Comparison of ENCODE assay signal across 15 cellular contexts in the genomic region with DNA sequence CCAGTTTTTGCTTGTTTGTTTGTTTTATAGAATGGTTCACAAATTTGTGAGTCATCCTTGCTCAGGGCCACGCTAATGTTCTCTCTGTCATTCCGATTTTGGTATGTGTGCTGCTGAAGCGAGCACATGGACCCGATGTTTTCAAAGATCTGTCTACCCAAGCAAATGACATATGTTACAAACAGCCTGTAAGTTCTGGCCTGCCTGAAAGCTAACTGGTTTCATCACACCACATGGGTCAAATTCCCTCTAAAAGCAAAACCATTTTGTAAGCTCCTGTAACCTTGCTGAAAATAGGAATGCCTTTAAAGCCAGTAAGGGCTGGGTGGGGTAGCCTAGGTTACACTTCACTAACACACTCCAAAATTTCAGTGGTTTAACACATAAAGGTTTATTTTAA. TPM values are rescaled to one million over a fixed set of nuclear protein-coding genes. Genes with fewer than 3 reads are reported as not detected.
"Had no signal": no experiment of that assay in that cellular context is flagged by ENCODE, and none has a peak within 500 bp of the region (broad histone marks: within the 10 kb centered on the region; RNA-seq: fewer than 3 reads in every experiment).

No MANE protein-coding gene starts in this region.

- DNase-seq: activated CD4-positive, alpha-beta T cell treated with anti-CD3 and anti-CD28 coated beads, Interleukin-2, amount 10 ng/mL, durations not matched to agents 7 days and 5 days; activated CD4-positive, CD25-positive, alpha-beta regulatory T cell; activated CD8-positive, alpha-beta memory T cell treated with anti-CD3 and anti-CD28 coated beads for 24 hours; activated naive CD8-positive, alpha-beta T cell treated with anti-CD3 and anti-CD28 coated beads for 36 hours; aorta; cerebellar nuclear complex; effector memory CD8-positive, alpha-beta T cell; kidney glomerular epithelial cell; nucleus accumbens; right cardiac atrium; stimulated activated naive CD8-positive, alpha-beta T cell treated with anti-CD3 and anti-CD28 coated beads, Interleukin-15, Interleukin-2, amounts not matched to agents 100 U/mL and 50 U/mL, for 24 hours had no signal

- H3K4me1 ChIP-seq: prostate gland had no signal

- H3K36me3 ChIP-seq: prostate gland had no signal

- H3K9me3 ChIP-seq: prostate gland had no signal

- ATAC-seq: effector memory CD8-positive, alpha-beta T cell; right cardiac atrium; stimulated activated naive CD8-positive, alpha-beta T cell treated with anti-CD3 and anti-CD28 coated beads, Interleukin-15, Interleukin-2, amounts not matched to agents 100 U/mL and 50 U/mL, for 24 hours had no signal

- H3K4me3 ChIP-seq: prostate gland had no signal

- H3K27ac ChIP-seq: epithelial cell of prostate, prostate gland had no signal

RNA-seq across cellular contexts. Expression of gene DMRT3, which starts 25.4 kb away (rescaled TPM):
- total RNA-seq: activated CD4-positive, alpha-beta T cell treated with anti-CD3 and anti-CD28 coated beads, Interleukin-2, amount 10 ng/mL, durations not matched to agents 7 days and 5 days; activated naive CD8-positive, alpha-beta T cell treated with anti-CD3 and anti-CD28 coated beads for 36 hours; activated T-helper 1 cell treated with anti-CD3 and anti-CD28 coated beads, Interleukin-12 subunit alpha, Interleukin-12 subunit beta, Interleukin-2, Interleukin-4 antibody, amounts not matched to agents 30 ng/mL and 10 ng/mL and 1 ng/mL, durations not matched to agents 14 hours and 24 hours and 36 hours; right cardiac atrium; T-helper 2 cell treated with Interferon-gamma antibody and Interleukin-4, amounts not matched to agents 100 ng/mL and 5 ng/mL, for 36 hours had no signal
- polyA plus RNA-seq: aorta, right cardiac atrium had no signal

RNA-seq across cellular contexts. Expression of gene DMRT2, which starts 48.3 kb away (rescaled TPM):
- total RNA-seq: activated CD4-positive, alpha-beta T cell treated with anti-CD3 and anti-CD28 coated beads, Interleukin-2, amount 10 ng/mL, durations not matched to agents 7 days and 5 days; activated naive CD8-positive, alpha-beta T cell treated with anti-CD3 and anti-CD28 coated beads for 36 hours; right cardiac atrium had no signal
